Comparison of ENCODE assay signal across 14 cellular contexts in genomic region chr9:93039976-93040375, GRCh38.
"Had no signal": no experiment of that assay in that cellular context is flagged by ENCODE, and none has a peak within 500 bp of the region (broad histone marks: within the 10 kb centered on the region; RNA-seq: fewer than 3 reads in every experiment).

No MANE protein-coding gene starts in this region.

- H3K27me3 ChIP-seq: hepatocyte, neural progenitor cell, uterus had no signal

- H3K4me1 ChIP-seq: neural progenitor cell, tibial artery, uterus had no signal

- H3K4me3 Mint-ChIP-seq: endodermal cell; neural progenitor cell; T-helper 1 cell treated with Interleukin-12 subunit alpha and Interleukin-12 subunit beta and Interleukin-4 antibody, amounts not matched to agents 30 μg/mL and 1 μg/mL, for 36 hours had no signal

- H3K36me3 ChIP-seq: neural progenitor cell, tibial artery, uterus had no signal

- DNase-seq: activated effector memory CD4-positive, alpha-beta T cell treated with Interleukin-2 at 50 U/mL for 16 hours; activated T-cell treated with anti-CD3 and anti-CD28 coated beads for 4 hours; central memory CD4-positive, alpha-beta T cell; cortex of kidney; endodermal cell; erythroblast; retina; stimulated activated CD4-positive, alpha-beta T cell treated with anti-CD3 and anti-CD28 coated beads, Interleukin-4, amount 100 ng/mL, for 1 hour; tibial artery; uterus had no signal

- H3K9me3 Mint-ChIP-seq: endodermal cell; T-helper 1 cell treated with Interleukin-12 subunit alpha and Interleukin-12 subunit beta and Interleukin-4 antibody, amounts not matched to agents 30 μg/mL and 1 μg/mL, for 36 hours had no signal

- ATAC-seq: SK-N-SH treated with all-trans-retinoic acid at 6 μM for 48 hours had no signal

- H3K9me3 ChIP-seq: tibial artery, uterus had no signal

- H3K27ac ChIP-seq: hepatocyte, neural progenitor cell, tibial artery, uterus had no signal

- H3K4me3 ChIP-seq: hepatocyte, neural progenitor cell, tibial artery, uterus had no signal

- H3K4me1 Mint-ChIP-seq: endodermal cell had no signal

- H3K27ac Mint-ChIP-seq: endodermal cell, neural progenitor cell had no signal
